Comparison of ENCODE assay signal across 19 cellular contexts in the genomic region with DNA sequence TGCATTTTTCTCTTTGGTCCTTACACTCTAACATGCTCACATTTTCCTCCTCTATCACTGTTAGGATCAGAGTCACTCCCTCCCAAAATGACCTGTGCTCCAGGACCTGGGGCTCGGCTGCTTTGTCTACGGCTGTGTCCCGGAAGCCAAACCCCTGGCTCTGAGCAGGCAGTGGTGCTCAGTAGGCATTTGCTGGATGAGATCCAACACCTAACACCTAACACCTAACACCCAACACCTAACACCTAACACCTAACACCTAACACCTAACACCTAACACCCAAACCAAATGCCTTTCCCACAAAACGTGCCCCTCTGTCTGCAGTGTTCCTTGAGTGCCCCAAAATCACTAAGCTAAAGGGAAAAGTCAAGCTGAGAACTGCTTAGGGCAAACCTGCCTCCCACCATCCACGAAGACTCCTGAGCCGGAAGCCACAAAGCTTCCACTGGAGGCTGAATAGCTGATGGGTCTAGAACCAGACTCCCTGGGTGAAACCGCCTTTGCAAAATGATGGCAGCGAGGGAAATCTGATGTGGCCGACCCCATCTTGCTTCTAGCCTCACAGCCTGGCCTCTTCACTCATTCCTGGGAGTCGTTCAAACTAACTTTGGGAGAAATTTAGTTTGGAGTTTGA. TPM values are rescaled to one million over a fixed set of nuclear protein-coding genes. Genes with fewer than 3 reads are reported as not detected.
A peak's percentile ranks its signal among the peaks of the same experiment; 100 is the strongest.
DNase-seq lines count a peak whose midpoint lies in the region; ATAC-seq, FAIRE-seq and TF ChIP-seq lines count a peak whose summit lies in the region.
"Had no signal": no experiment of that assay in that cellular context is flagged by ENCODE, and none has a peak within 500 bp of the region (broad histone marks: within the 10 kb centered on the region; RNA-seq: fewer than 3 reads in every experiment).

No MANE protein-coding gene starts in this region.

- 73% methylated on average over 10 of the region's 10 CpGs for WGBS in GM12878 (ENCODE audit: insufficient coverage, insufficient replicate concordance, low lambda C conversion rate, missing lambda C conversion rate)
- WGBS in mesendoderm (ENCODE audit: extremely low coverage, insufficient coverage, low lambda C conversion rate), result 100% methylated on average over 1 of the region's 10 CpGs
- 66% methylated on average over 10 of the region's 10 CpGs for WGBS in suprapubic skin

- RAD21 ChIA-PET in GM12878 (lab: Charles Lee; ENCODE audit: unreplicated experiment), result no interaction called here

- no peaks in the 10 kb centered on the region for H3K79me1 ChIP-seq in mesendoderm (ENCODE audit: low read length)

- no peaks in the 10 kb centered on the region for H3K27me3 Mint-ChIP-seq in stimulated activated naive CD8-positive, alpha-beta T cell treated with anti-CD3 and anti-CD28 coated beads, Interleukin-15, amount 100 ng/mL, for 72 hours

- SMC1A ChIA-PET in GM12878 (lab: Charles Lee; ENCODE audit: uncharacterized antibody, unreplicated experiment), result interaction anchor here (1.0 kb wide), 1 partner anchor 40 kb away, joined by 3 read pairs; no protein-coding TSS in a partner anchor

- no peak overlapping the region for H3K4ac ChIP-seq in mesendoderm (ENCODE audit: low read depth, low read length)

- no peaks in the 10 kb centered on the region; a peak in 2 of 4 replicates for H3K36me3 ChIP-seq in GM12878 (ENCODE audit: control insufficient read depth in 2 of 2, insufficient read depth in 2 of 2, low read length in 1 of 2)
- H3K36me3 ChIP-seq in mesendoderm (ENCODE audit: control insufficient read depth, insufficient read depth, low read length), result peaks cover 6% of the 10 kb centered on the region
- peaks cover 12% of the 10 kb centered on the region for H3K36me3 ChIP-seq in suprapubic skin

- H3K9ac ChIP-seq in GM12878 (ENCODE audit: control insufficient read depth, insufficient read depth, low read length) (no peak overlapping the region), mesendoderm (ENCODE audit: low read length) (no peak overlapping the region)

- H4K8ac ChIP-seq in mesendoderm (ENCODE audit: low read depth, low read length), result no peak overlapping the region

- in situ Hi-C loops in GM12878 (cut with MboI), result no loop called here

- no peak overlapping the region for H3K56ac ChIP-seq in mesendoderm (ENCODE audit: low read length)

- no peak overlapping the region for H3K27ac ChIP-seq in GM12878 (ENCODE audit: control insufficient read depth, insufficient read depth)
- H3K27ac ChIP-seq in mesendoderm (ENCODE audit: low read depth, low read length), result no peak overlapping the region
- H3K27ac ChIP-seq in suprapubic skin, result no peak overlapping the region
- H3K27ac ChIP-seq: ascending aorta, RWPE1 had no signal

- no peak for TF ChIP-seq RAD21 in GM12878 (IDR thresholded peaks at IDR 0.05; ENCODE audit: insufficient read depth, low read depth, low read length)

- H2BK5ac ChIP-seq in mesendoderm (ENCODE audit: low read length), result no peak overlapping the region

- no TSS peak for BruUV-seq in GM12878 (replicated peaks; lab: Mats Ljungman, UMichigan)

- CTCF ChIA-PET in GM12878 (lab: Yijun Ruan, JAX), result interaction anchor here (2.1 kb wide), 1 partner anchor 39 kb away, joined by 7 read pairs; no protein-coding TSS in a partner anchor

- intact Hi-C loops in GM12878 (cut with micrococcal nuclease; ENCODE audit: unreplicated experiment), result no loop called here

- H3K27me3 ChIP-seq in GM12878 (replicated peaks in 1 of 2; ENCODE audit: control insufficient read depth in 2 of 2, insufficient read depth in 2 of 2, low read length in 1 of 2) (no peaks in the 10 kb centered on the region), mesendoderm (ENCODE audit: insufficient read depth, low read length, poor library complexity) (no peaks in the 10 kb centered on the region), suprapubic skin (no peaks in the 10 kb centered on the region)
- H3K27me3 ChIP-seq: ascending aorta had no signal

- H3K9me3 ChIP-seq in GM12878 (replicated peaks; ENCODE audit: control insufficient read depth, insufficient read depth, low read length) (no peaks in the 10 kb centered on the region), suprapubic skin (no peaks in the 10 kb centered on the region)
- H3K9me3 ChIP-seq: ascending aorta had no signal

- no peaks in the 10 kb centered on the region for H3K9me3 Mint-ChIP-seq in stimulated activated naive CD8-positive, alpha-beta T cell treated with anti-CD3 and anti-CD28 coated beads, Interleukin-15, amount 100 ng/mL, for 72 hours
- H3K9me3 Mint-ChIP-seq: memory B cell had no signal

- no peak for DNase-seq in stimulated activated naive CD8-positive, alpha-beta T cell treated with anti-CD3 and anti-CD28 coated beads, Interleukin-15, amount 100 ng/mL, for 72 hours
- no peak for DNase-seq in stimulated activated naive CD8-positive, alpha-beta T cell treated with anti-CD3 and anti-CD28 coated beads, Interleukin-15, Interleukin-2, amounts not matched to agents 100 U/mL and 50 U/mL, for 24 hours
- no peak for DNase-seq in GM12878 (ENCODE audit: low read depth, low spot score)
- peak; percentile 49 for DNase-seq in mesendoderm
- no peak for DNase-seq in suprapubic skin (ENCODE audit: low spot score in 2 of 2)
- DNase-seq in OCI-M2 (lab: John Stamatoyannopoulos, UW; ENCODE audit: unreplicated experiment), result no peak
- DNase-seq: activated CD4-positive, alpha-beta T cell treated with anti-CD3 and anti-CD28 coated beads for 48 hours; activated naive CD4-positive, alpha-beta T cell treated with Interleukin-2 at 50 U/mL for 16 hours; NCI-H1436 treated with DMSO at 0.1 percent for 48 hours; stimulated activated CD4-positive, alpha-beta T cell treated with anti-CD3 and anti-CD28 coated beads, Interleukin-4, amount 100 ng/mL, for 4 hours; substantia nigra had no signal

- TF ChIP-seq EP300 in GM12878 (IDR thresholded peaks at IDR 0.05; ENCODE audit: borderline replicate concordance in 1 of 2, control insufficient read depth in 1 of 2, low read depth in 2 of 2, low read length in 2 of 2), result no peak
- no peak for TF ChIP-seq EP300 in suprapubic skin (IDR thresholded peaks at IDR 0.05)

- TF ChIP-seq CTCF in GM12878 (IDR thresholded peaks at IDR 0.05 in 2 of 3, conservative IDR thresholded peaks at IDR 0.05 in 1 of 3; ENCODE audit: control insufficient read depth in 2 of 3, extremely low read depth in 1 of 3, insufficient read depth in 1 of 3, low read depth in 3 of 3, low read length in 3 of 3) (no peak), suprapubic skin (IDR thresholded peaks at IDR 0.05) (no peak)

- no peak for FAIRE-seq in GM12878 (lab: Jason Lieb, UNC)
- FAIRE-seq: TTC549 had no signal

- H4K20me1 ChIP-seq in GM12878 (ENCODE audit: control insufficient read depth, insufficient read depth), result no peaks in the 10 kb centered on the region

- peak; percentile 27 for ATAC-seq in stimulated activated naive CD8-positive, alpha-beta T cell treated with anti-CD3 and anti-CD28 coated beads, Interleukin-15, amount 100 ng/mL, for 72 hours
- ATAC-seq in stimulated activated naive CD8-positive, alpha-beta T cell treated with anti-CD3 and anti-CD28 coated beads, Interleukin-15, Interleukin-2, amounts not matched to agents 100 U/mL and 50 U/mL, for 24 hours, result no peak
- ATAC-seq in GM12878, result peak; percentile 24; the same call in 2 of the 3 replicates
- no peak for ATAC-seq in HG03139 (IDR thresholded peaks at IDR 0.05; ENCODE audit: unreplicated experiment)
- no peak for ATAC-seq in HG02623 (IDR thresholded peaks at IDR 0.05; ENCODE audit: unreplicated experiment)
- ATAC-seq: HCT116 had no signal

- H2AFZ ChIP-seq in GM12878 (ENCODE audit: control insufficient read depth, low read depth, low read length), result no peak overlapping the region

- POLR2A ChIA-PET in GM12878 (lab: Charles Lee), result no interaction called here

- no peak overlapping the region for H3K18ac ChIP-seq in mesendoderm (ENCODE audit: low read length)

- TF ChIP-seq POLR2A in GM12878 (IDR thresholded peaks at IDR 0.05; ENCODE audit: low read depth, low read length) (no peak), suprapubic skin (IDR thresholded peaks at IDR 0.05) (no peak)

- H3K4me3 ChIP-seq in GM12878, result no peak overlapping the region
- H3K4me3 ChIP-seq in mesendoderm (ENCODE audit: low read length), result no peak overlapping the region
- no peak overlapping the region for H3K4me3 ChIP-seq in suprapubic skin
- H3K4me3 ChIP-seq: ascending aorta, smooth muscle cell had no signal

- H2AK5ac ChIP-seq in mesendoderm (ENCODE audit: low read length), result no peak overlapping the region

- H3K4me1 ChIP-seq in GM12878 (ENCODE audit: control insufficient read depth, insufficient read depth, low read length) (no peaks in the 10 kb centered on the region), mesendoderm (ENCODE audit: control insufficient read depth, low read depth, low read length) (peaks cover 5% of the 10 kb centered on the region), suprapubic skin (peaks cover under 1% of the 10 kb centered on the region)
- H3K4me1 ChIP-seq: ascending aorta had no signal

- H3K23ac ChIP-seq in mesendoderm (ENCODE audit: low read length), result no peak overlapping the region

- H3K79me2 ChIP-seq in GM12878 (ENCODE audit: control insufficient read depth, insufficient read depth, low read length) (no peaks in the 10 kb centered on the region), mesendoderm (ENCODE audit: control insufficient read depth, insufficient read depth, low read length) (no peaks in the 10 kb centered on the region)

- no peak overlapping the region for H2BK120ac ChIP-seq in mesendoderm (ENCODE audit: low read depth, low read length)

- H3K4me2 ChIP-seq in GM12878 (ENCODE audit: control insufficient read depth, insufficient read depth) (no peak overlapping the region), mesendoderm (ENCODE audit: low read length) (no peak overlapping the region)
- H3K4me2 ChIP-seq: smooth muscle cell had no signal

- H2BK15ac ChIP-seq in mesendoderm (replicated peaks; ENCODE audit: low read depth), result no peak overlapping the region

- H3K4me3 Mint-ChIP-seq in stimulated activated naive CD8-positive, alpha-beta T cell treated with anti-CD3 and anti-CD28 coated beads, Interleukin-15, amount 100 ng/mL, for 72 hours, result no peak overlapping the region
- H3K4me3 Mint-ChIP-seq: memory B cell had no signal

- peaks cover 13% of the 10 kb centered on the region for H3K4me1 Mint-ChIP-seq in stimulated activated naive CD8-positive, alpha-beta T cell treated with anti-CD3 and anti-CD28 coated beads, Interleukin-15, amount 100 ng/mL, for 72 hours

- H4K5ac ChIP-seq in mesendoderm (ENCODE audit: low read length), result no peak overlapping the region

- H3K27ac Mint-ChIP-seq in stimulated activated naive CD8-positive, alpha-beta T cell treated with anti-CD3 and anti-CD28 coated beads, Interleukin-15, amount 100 ng/mL, for 72 hours, result no peak overlapping the region
- H3K27ac Mint-ChIP-seq: memory B cell had no signal

RNA-seq across cellular contexts. Expression of a gene that starts 29.2 kb away (rescaled TPM):
- total RNA-seq in GM12878 (2013; cell fraction: nucleolus; rRNA removed), result 199 and 205 TPM in 2 replicates
- total RNA-seq in GM12878 (2014; rRNA removed) (338 and 346 TPM in 2 replicates), GM12878 (2014; rRNA removed; fragmentation: Illumina TruSeq; extraction: Trizol) (262 and 271 TPM in 2 replicates), GM12878 (2021) (590 and 599 TPM in 2 replicates), suprapubic skin (100 to 1,000 TPM; 240 to 651 (median 430) TPM)
- polyA plus RNA-seq in GM12878 (2011; ENCODE audit: low read depth), result 318 TPM
- polyA plus RNA-seq in GM12878 (2011; rRNA removed) (679 and 903 TPM in 2 replicates), GM12878 (2014; fragmentation: Illumina TruSeq; extraction: Trizol) (1,054 and 1,264 TPM in 2 replicates), GM12878 (2014; fragmentation: Nextera tagmentation; extraction: Ambion mirVana) (100 to 1,000 TPM; 555 to 817 TPM), GM12878 (2014; rRNA removed) (439 and 489 TPM in 2 replicates), GM12878 (2016; fragmentation: Nextera tagmentation; extraction: Ambion mirVana) (1,000 to 10,000 TPM; 1,313 to 1,315 TPM)
- 242 and 272 TPM in 2 replicates for polyA plus RNA-seq in GM12878 (2011; cell fraction: cytosol; rRNA removed)
- 184 and 273 TPM in 2 replicates for polyA plus RNA-seq in GM12878 (2011; cell fraction: nucleus; rRNA removed)
- polyA plus RNA-seq in GM12878 (2012), result 360 and 494 TPM in 2 replicates
- polyA minus RNA-seq in GM12878 (2011; rRNA and poly(A)+ RNA removed), result 367 and 534 TPM in 2 replicates
- 406 and 527 TPM in 2 replicates for polyA minus RNA-seq in GM12878 (2011; cell fraction: cytosol; rRNA and poly(A)+ RNA removed)
- polyA minus RNA-seq in GM12878 (2011; cell fraction: nucleus; rRNA and poly(A)+ RNA removed), result 126 and 179 TPM in 2 replicates
- 1,232 TPM for polyA plus RNA-seq in mesendoderm (2013, experiment 1 of 2)
- polyA plus RNA-seq in mesendoderm (2013, experiment 2 of 2), result 1,230 TPM

Comparison
In these comparisons a context has a peak if more than half of its experiments do, and no peak if none do; other contexts are left out.
1. ATAC-seq: peak in stimulated activated naive CD8-positive, alpha-beta T cell treated with anti-CD3 and anti-CD28 coated beads, Interleukin-15, amount 100 ng/mL, for 72 hours (single experiment) and GM12878 (single experiment); none in stimulated activated naive CD8-positive, alpha-beta T cell treated with anti-CD3 and anti-CD28 coated beads, Interleukin-15, Interleukin-2, amounts not matched to agents 100 U/mL and 50 U/mL, for 24 hours (single experiment), HG03139 (single experiment) and HG02623 (single experiment).